Comparison of ENCODE assay signal across 8 cellular contexts in genomic region chr1:27428316-27429028, GRCh38. TPM values are rescaled to one million over a fixed set of nuclear protein-coding genes. Genes with fewer than 3 reads are reported as not detected.
DNase-seq lines count a peak whose midpoint lies in the region; ATAC-seq and TF ChIP-seq lines count a peak whose summit lies in the region.

No MANE protein-coding gene starts in this region.

- no peaks in the 10 kb centered on the region for H3K27me3 ChIP-seq in HUES64 (ENCODE audit: insufficient read depth, low read length)
- H3K27me3 ChIP-seq in esophagus muscularis mucosa = no peaks in the 10 kb centered on the region
- H3K27me3 ChIP-seq in PC-3 (ENCODE audit: low read length) = no peaks in the 10 kb centered on the region

- peaks cover 7% of the 10 kb centered on the region for H3F3A ChIP-seq in PC-3 (ENCODE audit: low read length, unreplicated experiment)

- peaks cover 78% of the 10 kb centered on the region for H3K4me1 Mint-ChIP-seq in WTC11
- H3K4me1 Mint-ChIP-seq in neural crest cell = peaks cover 35% of the 10 kb centered on the region

- H3K4me3 ChIP-seq in HUES64 (ENCODE audit: low read length) (no peak overlapping the region), esophagus muscularis mucosa (peak overlapping the region; percentile 22 to 50 (median 38)), PC-3 (ENCODE audit: low read length) (no peak overlapping the region)

- no peak for DNase-seq in WTC11 (ENCODE audit: low spot score)
- DNase-seq in esophagus muscularis mucosa (ENCODE audit: extremely low spot score) = no peak
- no peak for DNase-seq in neural crest cell (ENCODE audit: low read depth, low spot score)
- no peak for DNase-seq in SIG-M5 (lab: John Stamatoyannopoulos, UW)
- DNase-seq in D341Med (ENCODE audit: low spot score) = no peak
- no peak for DNase-seq in AG08396 (ENCODE audit: low spot score)
- no peak for DNase-seq in PC-3

- POLR2A ChIA-PET in WTC11 (lab: Charles Lee) = interaction anchor here (0.7 to 2.1 kb wide), 5 partner anchors 8 to 62 kb away, joined by 3 to 8 read pairs (median 3); partner anchors contain the start of gene WASF2
- POLR2A ChIA-PET in PC-3 (lab: Charles Lee; ENCODE audit: unreplicated experiment) = no interaction called here

- TF ChIP-seq CTCF in WTC11 (IDR thresholded peaks at IDR 0.05) (no peak), esophagus muscularis mucosa (IDR thresholded peaks at IDR 0.05) (peak in 2 of 3 experiments; percentile 9 to 13), neural crest cell (conservative IDR thresholded peaks at IDR 0.05) (no peak), PC-3 (conservative IDR thresholded peaks at IDR 0.05; ENCODE audit: low read depth, low read length) (no peak)

- H3K27ac Mint-ChIP-seq in WTC11 (peak overlapping the region; percentile 98), neural crest cell (ENCODE audit: unreplicated experiment) (peak overlapping the region; percentile 86)

- H3K9ac ChIP-seq in HUES64 (ENCODE audit: low read depth, low read length) (peak overlapping the region; percentile 50; the same call in 1 of the 2 replicates), PC-3 (ENCODE audit: low read length) (no peak overlapping the region)

- ATAC-seq in WTC11 (peak; percentile 45), PC-3 (no peak)

- no peak overlapping the region for H2AFZ ChIP-seq in PC-3 (ENCODE audit: low read length)

- TF ChIP-seq EP300 in esophagus muscularis mucosa (IDR thresholded peaks at IDR 0.05) = peak; percentile 65

- H3K4me3 Mint-ChIP-seq in WTC11 = peak overlapping the region; percentile 7; the same call in 1 of the 2 replicates
- peak overlapping the region; percentile 4 for H3K4me3 Mint-ChIP-seq in neural crest cell

- peaks cover 21% of the 10 kb centered on the region for H3K36me3 Mint-ChIP-seq in WTC11
- H3K36me3 Mint-ChIP-seq in neural crest cell (ENCODE audit: low read depth) = peaks cover 6% of the 10 kb centered on the region

- CTCF ChIA-PET in WTC11 (lab: Charles Lee) (interaction anchor here (0.8 to 4.6 kb wide), 8 partner anchors 12 to 178 kb away, joined by 3 to 30 read pairs (median 5); no protein-coding TSS in a partner anchor), PC-3 (lab: Charles Lee) (no interaction called here)

- H3K27me3 Mint-ChIP-seq in WTC11 (ENCODE audit: low read depth) = no peaks in the 10 kb centered on the region
- H3K27me3 Mint-ChIP-seq in neural crest cell (ENCODE audit: low read depth) = no peaks in the 10 kb centered on the region

- H3K36me3 ChIP-seq in HUES64 (ENCODE audit: insufficient read depth, low read length) = peaks cover 21% of the 10 kb centered on the region
- H3K36me3 ChIP-seq in esophagus muscularis mucosa = peaks cover 0 to 25% (median 15%) of the 10 kb centered on the region in 4 donors
- H3K36me3 ChIP-seq in PC-3 (ENCODE audit: low read depth, low read length) = peaks cover 24% of the 10 kb centered on the region

- H3K9me3 Mint-ChIP-seq in WTC11 = no peaks in the 10 kb centered on the region
- H3K9me3 Mint-ChIP-seq in neural crest cell = no peaks in the 10 kb centered on the region

- H3K4me1 ChIP-seq in HUES64 (ENCODE audit: insufficient read depth, low read length) = peaks cover 47% of the 10 kb centered on the region
- peaks cover 84 to 99% (median 96%) of the 10 kb centered on the region in 4 donors for H3K4me1 ChIP-seq in esophagus muscularis mucosa
- no peaks in the 10 kb centered on the region for H3K4me1 ChIP-seq in PC-3 (ENCODE audit: insufficient read depth, low read length)

- no peak for TF ChIP-seq POLR2A in esophagus muscularis mucosa (IDR thresholded peaks at IDR 0.05; ENCODE audit: low read depth)

- H4K20me1 ChIP-seq in PC-3 (ENCODE audit: low read length) = no peaks in the 10 kb centered on the region

- 43% methylated on average over 17 of the region's 17 CpGs for WGBS in HUES64
- WGBS in esophagus muscularis mucosa = 13% methylated on average over 17 of the region's 17 CpGs

- H3K9me2 ChIP-seq in PC-3 (replicated peaks; ENCODE audit: low read length) = no peaks in the 10 kb centered on the region

- peaks cover 53% of the 10 kb centered on the region for H3K79me2 ChIP-seq in PC-3 (ENCODE audit: low read length)

- H3K9me3 ChIP-seq in HUES64 (ENCODE audit: insufficient read depth, low read depth, low read length) (no peaks in the 10 kb centered on the region), esophagus muscularis mucosa (no peaks in the 10 kb centered on the region), PC-3 (ENCODE audit: low read length) (no peaks in the 10 kb centered on the region)

- no peak overlapping the region for H3K4me2 ChIP-seq in PC-3 (ENCODE audit: low read length)

- intact Hi-C loops in esophagus muscularis mucosa (cut with DNase I) = no loop called here
- intact Hi-C loops in PC-3 (cut with micrococcal nuclease) = no loop called here

- H3K27ac ChIP-seq in HUES64 (ENCODE audit: low read depth, low read length) (peak overlapping the region; percentile 43), esophagus muscularis mucosa (replicated peaks in 1 of 4) (peak overlapping the region; percentile 79 to 86 (median 83)), PC-3 (ENCODE audit: low read length) (no peak overlapping the region)

- BruUV-seq in PC-3 (replicated peaks; lab: Mats Ljungman, UMichigan) = no TSS peak

TF ChIP-seq in WTC11, 78 proteins besides CTCF, POLR2A, EP300 and RAD21 (continues in another document):
- TF ChIP-seq, protein P1, sequence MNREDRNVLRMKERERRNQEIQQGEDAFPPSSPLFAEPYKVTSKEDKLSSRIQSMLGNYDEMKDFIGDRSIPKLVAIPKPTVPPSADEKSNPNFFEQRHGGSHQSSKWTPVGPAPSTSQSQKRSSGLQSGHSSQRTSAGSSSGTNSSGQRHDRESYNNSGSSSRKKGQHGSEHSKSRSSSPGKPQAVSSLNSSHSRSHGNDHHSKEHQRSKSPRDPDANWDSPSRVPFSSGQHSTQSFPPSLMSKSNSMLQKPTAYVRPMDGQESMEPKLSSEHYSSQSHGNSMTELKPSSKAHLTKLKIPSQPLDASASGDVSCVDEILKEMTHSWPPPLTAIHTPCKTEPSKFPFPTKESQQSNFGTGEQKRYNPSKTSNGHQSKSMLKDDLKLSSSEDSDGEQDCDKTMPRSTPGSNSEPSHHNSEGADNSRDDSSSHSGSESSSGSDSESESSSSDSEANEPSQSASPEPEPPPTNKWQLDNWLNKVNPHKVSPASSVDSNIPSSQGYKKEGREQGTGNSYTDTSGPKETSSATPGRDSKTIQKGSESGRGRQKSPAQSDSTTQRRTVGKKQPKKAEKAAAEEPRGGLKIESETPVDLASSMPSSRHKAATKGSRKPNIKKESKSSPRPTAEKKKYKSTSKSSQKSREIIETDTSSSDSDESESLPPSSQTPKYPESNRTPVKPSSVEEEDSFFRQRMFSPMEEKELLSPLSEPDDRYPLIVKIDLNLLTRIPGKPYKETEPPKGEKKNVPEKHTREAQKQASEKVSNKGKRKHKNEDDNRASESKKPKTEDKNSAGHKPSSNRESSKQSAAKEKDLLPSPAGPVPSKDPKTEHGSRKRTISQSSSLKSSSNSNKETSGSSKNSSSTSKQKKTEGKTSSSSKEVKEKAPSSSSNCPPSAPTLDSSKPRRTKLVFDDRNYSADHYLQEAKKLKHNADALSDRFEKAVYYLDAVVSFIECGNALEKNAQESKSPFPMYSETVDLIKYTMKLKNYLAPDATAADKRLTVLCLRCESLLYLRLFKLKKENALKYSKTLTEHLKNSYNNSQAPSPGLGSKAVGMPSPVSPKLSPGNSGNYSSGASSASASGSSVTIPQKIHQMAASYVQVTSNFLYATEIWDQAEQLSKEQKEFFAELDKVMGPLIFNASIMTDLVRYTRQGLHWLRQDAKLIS (CRISPR knock-in tag; IDR thresholded peaks at IDR 0.05; ENCODE audit: borderline replicate concordance) = no peak
- no peak for TF ChIP-seq ZNF138 (CRISPR knock-in tag; conservative IDR thresholded peaks at IDR 0.05)
- TF ChIP-seq CBFB (CRISPR knock-in tag; IDR thresholded peaks at IDR 0.05; ENCODE audit: low read depth) = no peak
- TF ChIP-seq ETV6 (CRISPR knock-in tag; IDR thresholded peaks at IDR 0.05) = no peak
- TF ChIP-seq, protein P2, sequence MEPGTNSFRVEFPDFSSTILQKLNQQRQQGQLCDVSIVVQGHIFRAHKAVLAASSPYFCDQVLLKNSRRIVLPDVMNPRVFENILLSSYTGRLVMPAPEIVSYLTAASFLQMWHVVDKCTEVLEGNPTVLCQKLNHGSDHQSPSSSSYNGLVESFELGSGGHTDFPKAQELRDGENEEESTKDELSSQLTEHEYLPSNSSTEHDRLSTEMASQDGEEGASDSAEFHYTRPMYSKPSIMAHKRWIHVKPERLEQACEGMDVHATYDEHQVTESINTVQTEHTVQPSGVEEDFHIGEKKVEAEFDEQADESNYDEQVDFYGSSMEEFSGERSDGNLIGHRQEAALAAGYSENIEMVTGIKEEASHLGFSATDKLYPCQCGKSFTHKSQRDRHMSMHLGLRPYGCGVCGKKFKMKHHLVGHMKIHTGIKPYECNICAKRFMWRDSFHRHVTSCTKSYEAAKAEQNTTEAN (CRISPR knock-in tag; IDR thresholded peaks at IDR 0.05) = no peak
- TF ChIP-seq FOXK1 (CRISPR knock-in tag; IDR thresholded peaks at IDR 0.05) = no peak
- TF ChIP-seq, protein P3, sequence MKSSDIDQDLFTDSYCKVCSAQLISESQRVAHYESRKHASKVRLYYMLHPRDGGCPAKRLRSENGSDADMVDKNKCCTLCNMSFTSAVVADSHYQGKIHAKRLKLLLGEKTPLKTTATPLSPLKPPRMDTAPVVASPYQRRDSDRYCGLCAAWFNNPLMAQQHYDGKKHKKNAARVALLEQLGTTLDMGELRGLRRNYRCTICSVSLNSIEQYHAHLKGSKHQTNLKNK (CRISPR knock-in tag; IDR thresholded peaks at IDR 0.05) = no peak
- no peak for TF ChIP-seq NFE2L1 (CRISPR knock-in tag; IDR thresholded peaks at IDR 0.05)
- TF ChIP-seq ZNF416 (CRISPR knock-in tag; IDR thresholded peaks at IDR 0.05) = no peak
- no peak for TF ChIP-seq GTF2I (CRISPR knock-in tag; conservative IDR thresholded peaks at IDR 0.05)
- no peak for TF ChIP-seq ZBTB21 (CRISPR knock-in tag; IDR thresholded peaks at IDR 0.05; ENCODE audit: borderline replicate concordance)

RNA-seq across cellular contexts. Expression of gene GPR3, which starts 36.0 kb away (rescaled TPM):
- 7.0 TPM for polyA plus RNA-seq in HUES64 (2013, experiment 1 of 2)
- 9.2 TPM for polyA plus RNA-seq in HUES64 (2013, experiment 2 of 2)
- total RNA-seq in WTC11 (2021) (7.8 to 12.4 TPM (median 7.8 TPM) in 3 replicates), esophagus muscularis mucosa (1 to 10 TPM in 1 of 4 donors, under 1 TPM in 1, not detected in 2; 0.13 to 4.5 TPM), neural crest cell (6.1 and 7.0 TPM in 2 replicates), PC-3 (2014; rRNA removed) (4.7 TPM in 2 replicates)

RNA-seq across cellular contexts. Expression of gene CD164L2, which starts 45.3 kb away (rescaled TPM):
- polyA plus RNA-seq in HUES64 (2013, experiment 1 of 2) = 0.55 TPM
- polyA plus RNA-seq in HUES64 (2013, experiment 2 of 2) = 0.63 TPM
- total RNA-seq in WTC11 (2021) = 3.0 to 5.5 TPM (median 4.3 TPM) in 3 replicates
- total RNA-seq in esophagus muscularis mucosa = not detected
- not detected in 2 replicates for total RNA-seq in neural crest cell
- total RNA-seq in PC-3 (2014; rRNA removed) = 0.40 and 0.47 TPM in 2 replicates

RNA-seq across cellular contexts. Expression of gene FCN3, which starts 53.8 kb away (rescaled TPM):
- polyA plus RNA-seq in HUES64 (2013, experiment 1 of 2) = not detected
- not detected for polyA plus RNA-seq in HUES64 (2013, experiment 2 of 2)
- total RNA-seq in WTC11 (2021) (0.98 to 1.6 TPM (median 1.3 TPM) in 3 replicates), esophagus muscularis mucosa (10 to 100 TPM in 2 of 4 donors, 1 to 10 TPM in 2; 2.9 to 16.6 (median 10.5) TPM), neural crest cell (not detected in 2 replicates), PC-3 (2014; rRNA removed) (not detected in 2 replicates)

Comparison
In these comparisons a context has a peak if more than half of its experiments do, and no peak if none do; other contexts are left out.
1. H3K4me3 ChIP-seq: peak in esophagus muscularis mucosa (4 of 4); none in HUES64 (single experiment) and PC-3 (single experiment).
2. CTCF ChIP-seq: peak in esophagus muscularis mucosa (2 of 3); none in WTC11 (single experiment), neural crest cell (single experiment) and PC-3 (single experiment).